In the genomic region with DNA sequence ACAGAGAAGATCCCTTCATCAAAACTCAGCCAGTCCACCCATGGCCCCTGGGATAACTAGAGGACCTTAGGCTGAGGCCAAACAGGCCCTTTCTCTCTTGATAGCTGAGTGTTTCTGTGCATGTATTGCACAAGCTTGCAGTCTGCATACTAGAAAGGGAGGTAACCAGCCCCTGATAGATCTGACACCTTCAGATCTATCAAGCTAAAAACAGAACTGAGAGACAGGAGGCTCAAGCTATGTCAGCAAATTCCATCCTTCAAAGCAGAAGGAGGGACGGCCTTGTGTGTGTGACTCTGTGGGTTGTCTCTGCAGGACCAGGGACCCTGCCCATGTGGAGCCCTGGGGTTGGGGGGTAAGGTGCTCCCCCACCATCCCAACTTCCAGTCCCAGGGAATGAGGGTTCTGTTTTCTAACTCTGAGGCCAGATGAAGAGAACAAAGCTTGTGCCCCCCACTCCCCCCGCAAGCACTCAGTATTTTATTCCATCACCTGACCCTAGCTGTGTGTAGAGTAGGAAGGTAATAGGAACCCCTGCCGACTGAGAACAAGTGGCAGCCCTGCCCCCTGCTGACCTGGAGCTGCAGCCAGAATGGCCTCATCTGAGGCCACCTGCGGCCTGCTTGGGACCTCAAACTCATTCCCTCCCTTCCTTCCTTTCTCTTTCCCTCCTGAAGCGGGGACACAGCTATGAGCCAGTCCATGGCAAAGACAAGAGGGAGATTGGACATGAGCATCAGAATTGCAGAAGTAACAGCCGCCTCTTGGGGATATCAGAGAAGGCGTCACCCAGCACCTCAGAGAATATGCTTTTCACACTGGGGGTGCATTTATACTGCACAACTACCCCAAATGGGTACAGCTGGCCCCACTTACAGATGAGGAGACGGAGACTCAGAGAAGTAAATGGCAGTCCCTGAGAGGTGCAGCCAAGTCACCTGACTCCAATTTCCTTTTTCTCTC, we compare ENCODE assay signal across 15 cellular contexts.
DNase-seq lines count a peak whose midpoint lies in the region; ATAC-seq and TF ChIP-seq lines count a peak whose summit lies in the region.
"Had no signal": no experiment of that assay in that cellular context is flagged by ENCODE, and none has a peak within 500 bp of the region (broad histone marks: within the 10 kb centered on the region; RNA-seq: fewer than 3 reads in every experiment).

No MANE protein-coding gene starts in this region.

- H3K36me3 ChIP-seq in GM23338 (ENCODE audit: insufficient read depth), result no peaks in the 10 kb centered on the region
- H3K36me3 ChIP-seq in Caco-2 (ENCODE audit: control insufficient read depth, insufficient read depth, low read length), result no peaks in the 10 kb centered on the region
- H3K36me3 ChIP-seq: vagina had no signal

- H2AFZ ChIP-seq in GM23338, result no peak overlapping the region

- H3K4me1 Mint-ChIP-seq in GM23338 (peaks cover 47% of the 10 kb centered on the region), memory B cell (peaks cover 44% of the 10 kb centered on the region), Caco-2 (ENCODE audit: low read depth, unreplicated experiment) (peaks cover 7% of the 10 kb centered on the region)

- H3K36me3 Mint-ChIP-seq in GM23338 (ENCODE audit: low read depth) (no peaks in the 10 kb centered on the region), memory B cell (no peaks in the 10 kb centered on the region), Caco-2 (ENCODE audit: insufficient read depth, unreplicated experiment) (peaks cover 4% of the 10 kb centered on the region)
- H3K36me3 Mint-ChIP-seq: activated naive CD8-positive, alpha-beta T cell treated with anti-CD3 and anti-CD28 coated beads, Interleukin-2, amount 10 ng/mL, durations not matched to agents 7 days and 5 days; natural killer cell had no signal

- peaks cover 8% of the 10 kb centered on the region for H3K27me3 Mint-ChIP-seq in GM23338 (ENCODE audit: insufficient read depth, low read depth, poor library complexity)
- H3K27me3 Mint-ChIP-seq in memory B cell, result no peaks in the 10 kb centered on the region
- no peaks in the 10 kb centered on the region for H3K27me3 Mint-ChIP-seq in Caco-2 (ENCODE audit: insufficient read depth, unreplicated experiment)

- POLR2A ChIA-PET in Caco-2 (lab: Charles Lee), result interaction anchor here (0.7 kb wide), 1 partner anchor 126 kb away, joined by 9 read pairs; no protein-coding TSS in a partner anchor

- H3K27ac ChIP-seq in GM23338 (ENCODE audit: low read depth), result no peak overlapping the region
- H3K27ac ChIP-seq: vagina had no signal

- H3K4me3 ChIP-seq in GM23338, result no peak overlapping the region
- H3K4me3 ChIP-seq in Caco-2 (ENCODE audit: low read depth, low read length), result no peak overlapping the region
- H3K4me3 ChIP-seq: vagina had no signal

- H3K4me3 Mint-ChIP-seq in GM23338, result no peak overlapping the region; the same call in 2 of the 3 replicates
- H3K4me3 Mint-ChIP-seq in memory B cell, result peak overlapping the region; percentile 48
- H3K4me3 Mint-ChIP-seq in Caco-2 (ENCODE audit: unreplicated experiment), result no peak overlapping the region
- H3K4me3 Mint-ChIP-seq: activated naive CD8-positive, alpha-beta T cell treated with anti-CD3 and anti-CD28 coated beads, Interleukin-2, amount 10 ng/mL, durations not matched to agents 7 days and 5 days; natural killer cell had no signal

- CTCF ChIA-PET in Caco-2 (lab: Charles Lee), result interaction anchor here (0.6 to 1.4 kb wide), 4 partner anchors 10 to 123 kb away, joined by 3 to 5 read pairs (median 4); no protein-coding TSS in a partner anchor

- no peaks in the 10 kb centered on the region for H3K9me3 ChIP-seq in Caco-2
- H3K9me3 ChIP-seq: vagina had no signal

- no peaks in the 10 kb centered on the region for H3K9me2 ChIP-seq in GM23338 (ENCODE audit: insufficient read depth)

- H3K9me3 Mint-ChIP-seq in GM23338, result no peaks in the 10 kb centered on the region
- H3K9me3 Mint-ChIP-seq in memory B cell, result peaks cover 2% of the 10 kb centered on the region
- no peaks in the 10 kb centered on the region for H3K9me3 Mint-ChIP-seq in Caco-2 (ENCODE audit: unreplicated experiment)
- H3K9me3 Mint-ChIP-seq: activated naive CD8-positive, alpha-beta T cell treated with anti-CD3 and anti-CD28 coated beads, Interleukin-2, amount 10 ng/mL, durations not matched to agents 7 days and 5 days; natural killer cell had no signal

- intact Hi-C loops in Caco-2 (cut with micrococcal nuclease; ENCODE audit: unreplicated experiment), result no loop called here

- H3K4me1 ChIP-seq in GM23338 (ENCODE audit: insufficient read depth) (peaks cover 28% of the 10 kb centered on the region), Caco-2 (peaks cover 15% of the 10 kb centered on the region)
- H3K4me1 ChIP-seq: vagina had no signal

- ATAC-seq in GM23338, result peak; percentile 52
- peak; percentile 70 for ATAC-seq in memory B cell (ENCODE audit: low read depth)
- no peak for ATAC-seq in GM18519 (IDR thresholded peaks at IDR 0.05; ENCODE audit: low FRiP score, unreplicated experiment)
- no peak for ATAC-seq in GM18861 (IDR thresholded peaks at IDR 0.05; ENCODE audit: unreplicated experiment)
- no peak for ATAC-seq in HG02588 (IDR thresholded peaks at IDR 0.05; ENCODE audit: unreplicated experiment)
- ATAC-seq: natural killer cell, PC-3 had no signal

- no peaks in the 10 kb centered on the region for H3K79me2 ChIP-seq in GM23338 (replicated peaks; ENCODE audit: insufficient read depth)

- no TSS peak for BruUV-seq in Caco-2 (replicated peaks; lab: Mats Ljungman, UMichigan)

- H3K27me3 ChIP-seq in GM23338 (ENCODE audit: insufficient read depth) (no peaks in the 10 kb centered on the region), Caco-2 (replicated peaks; ENCODE audit: control insufficient read depth, insufficient read depth, low read length) (no peaks in the 10 kb centered on the region)
- H3K27me3 ChIP-seq: vagina had no signal

- H3K4me2 ChIP-seq in GM23338, result peak overlapping the region; percentile 60

- peak; percentile 59 for DNase-seq in COR-L47 (lab: John Stamatoyannopoulos, UW)
- DNase-seq in GM23338 (ENCODE audit: low spot score), result peak; percentile 48
- peak; percentile 56 for DNase-seq in NOMO-1 treated with DMSO at 0.1 percent for 48 hours (lab: John Stamatoyannopoulos, UW; ENCODE audit: unreplicated experiment)
- peak in 1 of 2 donors; percentile 28 for DNase-seq in memory B cell (ENCODE audit: low spot score in 2 of 2)
- no peak for DNase-seq in Caco-2
- DNase-seq: activated naive CD8-positive, alpha-beta T cell treated with anti-CD3 and anti-CD28 coated beads, Interleukin-2, amount 10 ng/mL, durations not matched to agents 7 days and 5 days; C1 segment of cervical spinal cord; kidney glomerular epithelial cell; natural killer cell; NCI-H1105; PC-3 had no signal

- H4K20me1 ChIP-seq in GM23338 (replicated peaks; ENCODE audit: insufficient read depth), result no peaks in the 10 kb centered on the region

- no peak overlapping the region for H3K27ac Mint-ChIP-seq in GM23338
- H3K27ac Mint-ChIP-seq in memory B cell, result peak overlapping the region; percentile 67
- no peak overlapping the region for H3K27ac Mint-ChIP-seq in Caco-2 (ENCODE audit: unreplicated experiment)
- H3K27ac Mint-ChIP-seq: activated naive CD8-positive, alpha-beta T cell treated with anti-CD3 and anti-CD28 coated beads, Interleukin-2, amount 10 ng/mL, durations not matched to agents 7 days and 5 days; natural killer cell had no signal

- TF ChIP-seq CTCF in GM23338 (conservative IDR thresholded peaks at IDR 0.05; ENCODE audit: low read depth in 2 of 2) (peak in 1 of 2 experiments; percentile 35; a peak in 2 of 4 replicates), Caco-2 (IDR thresholded peaks at IDR 0.05; ENCODE audit: insufficient read depth in 1 of 2, low read depth in 1 of 2, low read length in 1 of 2, severe bottlenecking in 1 of 2, unreplicated experiment in 1 of 2) (peak in 1 of 2 experiments; percentile 26)

- no peaks in the 10 kb centered on the region for H3F3A ChIP-seq in GM23338 (replicated peaks; ENCODE audit: low read depth)

TF ChIP-seq in GM23338, 12 proteins besides CTCF, POLR2A, EP300 and RAD21 (continues in another document):
- TF ChIP-seq JUNB (IDR thresholded peaks at IDR 0.05; ENCODE audit: unreplicated experiment) (no peak), STAT1 (IDR thresholded peaks at IDR 0.05; ENCODE audit: unreplicated experiment) (no peak), POLR2AphosphoS5 (IDR thresholded peaks at IDR 0.05; ENCODE audit: low read depth) (no peak), NANOG (IDR thresholded peaks at IDR 0.05; ENCODE audit: borderline replicate concordance) (no peak), ETS1 (IDR thresholded peaks at IDR 0.05) (no peak)

Comparison
In these comparisons a context has a peak if more than half of its experiments do, and no peak if none do; other contexts are left out.
1. DNase-seq: peak in COR-L47 (single experiment), GM23338 (single experiment) and NOMO-1 treated with DMSO at 0.1 percent for 48 hours (single experiment); none in Caco-2 (0 of 2).
2. ATAC-seq: peak in GM23338 (single experiment) and memory B cell (single experiment); none in GM18519 (single experiment), GM18861 (single experiment) and HG02588 (single experiment).